Comparison of ENCODE assay signal across 24 cellular contexts in the genomic region with DNA sequence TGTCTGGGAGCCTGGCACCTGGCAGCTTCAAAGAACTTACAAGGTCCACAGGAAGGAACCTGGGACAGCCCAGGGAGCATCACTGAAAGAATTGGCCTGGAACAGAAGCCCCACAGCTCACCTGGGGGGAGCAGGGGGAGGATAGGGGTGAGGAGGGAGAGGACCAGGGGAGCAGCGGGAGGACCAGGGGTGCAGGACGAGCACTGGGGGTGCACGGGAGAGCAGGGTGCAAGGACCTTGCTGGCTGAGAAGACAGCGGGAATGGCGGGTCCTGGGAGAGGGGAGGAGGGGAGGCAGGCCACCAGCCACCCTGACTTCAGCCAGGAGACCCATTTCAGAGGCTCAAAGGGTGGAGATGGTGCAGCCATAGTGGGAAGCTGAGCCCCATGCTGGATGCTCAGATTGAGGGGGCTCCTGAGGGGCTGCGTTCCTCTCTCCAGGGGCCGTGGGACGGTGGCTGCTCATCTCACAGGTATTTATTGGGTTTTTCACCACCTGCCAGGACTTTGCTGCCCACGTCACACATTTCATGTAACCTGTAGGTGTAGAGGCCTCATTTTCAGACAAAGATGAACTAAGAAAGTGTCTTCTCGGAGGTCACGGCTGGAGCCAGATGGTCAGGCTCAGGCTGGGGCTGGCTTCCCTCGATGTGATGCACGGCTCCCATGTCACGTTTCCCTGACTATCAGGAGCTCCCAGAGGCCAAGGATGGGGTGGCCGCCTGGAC.
"Had no signal": no experiment of that assay in that cellular context is flagged by ENCODE, and none has a peak within 500 bp of the region (broad histone marks: within the 10 kb centered on the region; RNA-seq: fewer than 3 reads in every experiment).

No MANE protein-coding gene starts in this region.

- H3K27me3 Mint-ChIP-seq: activated CD4-positive, alpha-beta T cell treated with anti-CD3 and anti-CD28 coated beads, Interleukin-2, amount 10 ng/mL, durations not matched to agents 7 days and 5 days; activated CD8-positive, alpha-beta memory T cell treated with anti-CD3 and anti-CD28 coated beads, Interleukin-2, amount 10 ng/mL, durations not matched to agents 7 days and 5 days; stimulated activated naive CD8-positive, alpha-beta T cell treated with anti-CD3 and anti-CD28 coated beads, Interleukin-15, Interleukin-2, amounts not matched to agents 100 ng/mL and 50 ng/mL, for 24 hours had no signal

- H3K9me3 Mint-ChIP-seq: activated CD4-positive, alpha-beta T cell treated with anti-CD3 and anti-CD28 coated beads, Interleukin-2, amount 10 ng/mL, durations not matched to agents 7 days and 5 days; activated CD8-positive, alpha-beta T cell treated with anti-CD3 and anti-CD28 coated beads for 36 hours; activated naive CD4-positive, alpha-beta T cell treated with anti-CD3 and anti-CD28 coated beads, Interleukin-2, amount 50 U/mL, for 72 hours; activated T-helper 1 cell treated with anti-CD3 and anti-CD28 coated beads, Interleukin-12 subunit alpha, Interleukin-12 subunit beta, Interleukin-2, Interleukin-4 antibody, amounts not matched to agents 30 ng/mL and 10 ng/mL and 1 ng/mL, durations not matched to agents 14 hours and 24 hours and 36 hours; effector memory CD8-positive, alpha-beta T cell; immature natural killer cell; memory B cell; nephron; stimulated activated naive CD8-positive, alpha-beta T cell treated with anti-CD3 and anti-CD28 coated beads, Interleukin-15, Interleukin-2, amounts not matched to agents 100 ng/mL and 50 ng/mL, for 24 hours had no signal

- DNase-seq: activated CD4-positive, alpha-beta T cell treated with anti-CD3 and anti-CD28 coated beads, Interleukin-2, amount 10 ng/mL, durations not matched to agents 7 days and 5 days; activated CD4-positive, CD25-positive, alpha-beta regulatory T cell treated with anti-CD3 and anti-CD28 coated beads, Interleukin-2, amount 50 U/mL, for 72 hours; activated CD8-positive, alpha-beta memory T cell treated with anti-CD3 and anti-CD28 coated beads, Interleukin-2, amount 10 ng/mL, durations not matched to agents 7 days and 5 days; activated CD8-positive, alpha-beta T cell treated with anti-CD3 and anti-CD28 coated beads for 36 hours; brain microvascular endothelial cell; central memory CD4-positive, alpha-beta T cell; effector memory CD8-positive, alpha-beta T cell; glutamatergic neuron; immature natural killer cell; kidney glomerular epithelial cell; stimulated activated CD4-positive, alpha-beta T cell treated with anti-CD3 and anti-CD28 coated beads, Interleukin-4, amount 100 ng/mL, for 4 hours; substantia nigra; T-helper 17 cell; uterus had no signal

- H3K4me1 Mint-ChIP-seq: activated CD4-positive, alpha-beta T cell treated with anti-CD3 and anti-CD28 coated beads, Interleukin-2, amount 10 ng/mL, durations not matched to agents 7 days and 5 days; activated CD8-positive, alpha-beta memory T cell treated with anti-CD3 and anti-CD28 coated beads, Interleukin-2, amount 10 ng/mL, durations not matched to agents 7 days and 5 days; immature natural killer cell; memory B cell; T-helper 17 cell had no signal

- H3K27me3 ChIP-seq: brain microvascular endothelial cell, hepatocyte, tibial nerve, uterus had no signal

- H3K27ac Mint-ChIP-seq: activated CD4-positive, alpha-beta T cell treated with anti-CD3 and anti-CD28 coated beads, Interleukin-2, amount 10 ng/mL, durations not matched to agents 7 days and 5 days; activated CD8-positive, alpha-beta memory T cell treated with anti-CD3 and anti-CD28 coated beads, Interleukin-2, amount 10 ng/mL, durations not matched to agents 7 days and 5 days; activated CD8-positive, alpha-beta T cell treated with anti-CD3 and anti-CD28 coated beads for 36 hours; activated naive CD4-positive, alpha-beta T cell treated with anti-CD3 and anti-CD28 coated beads, Interleukin-2, amount 50 U/mL, for 72 hours; activated T-helper 1 cell treated with anti-CD3 and anti-CD28 coated beads, Interleukin-12 subunit alpha, Interleukin-12 subunit beta, Interleukin-2, Interleukin-4 antibody, amounts not matched to agents 30 ng/mL and 10 ng/mL and 1 ng/mL, durations not matched to agents 14 hours and 24 hours and 36 hours; effector memory CD8-positive, alpha-beta T cell; memory B cell; nephron; stimulated activated naive CD8-positive, alpha-beta T cell treated with anti-CD3 and anti-CD28 coated beads, Interleukin-15, Interleukin-2, amounts not matched to agents 100 ng/mL and 50 ng/mL, for 24 hours; T-helper 17 cell had no signal

- H3K9me3 ChIP-seq: esophagus muscularis mucosa, tibial nerve, uterus had no signal

- H3K4me3 Mint-ChIP-seq: activated CD4-positive, alpha-beta T cell treated with anti-CD3 and anti-CD28 coated beads, Interleukin-2, amount 10 ng/mL, durations not matched to agents 7 days and 5 days; activated CD8-positive, alpha-beta memory T cell treated with anti-CD3 and anti-CD28 coated beads, Interleukin-2, amount 10 ng/mL, durations not matched to agents 7 days and 5 days; activated CD8-positive, alpha-beta T cell treated with anti-CD3 and anti-CD28 coated beads for 36 hours; activated T-helper 1 cell treated with anti-CD3 and anti-CD28 coated beads, Interleukin-12 subunit alpha, Interleukin-12 subunit beta, Interleukin-2, Interleukin-4 antibody, amounts not matched to agents 30 ng/mL and 10 ng/mL and 1 ng/mL, durations not matched to agents 14 hours and 24 hours and 36 hours; effector memory CD8-positive, alpha-beta T cell; immature natural killer cell; memory B cell; nephron; stimulated activated naive CD8-positive, alpha-beta T cell treated with anti-CD3 and anti-CD28 coated beads, Interleukin-15, Interleukin-2, amounts not matched to agents 100 ng/mL and 50 ng/mL, for 24 hours; T-helper 17 cell had no signal

- H3K36me3 ChIP-seq: brain microvascular endothelial cell, esophagus muscularis mucosa, tibial nerve, uterus had no signal

- H3K36me3 Mint-ChIP-seq: activated CD8-positive, alpha-beta memory T cell treated with anti-CD3 and anti-CD28 coated beads, Interleukin-2, amount 10 ng/mL, durations not matched to agents 7 days and 5 days; activated naive CD4-positive, alpha-beta T cell treated with anti-CD3 and anti-CD28 coated beads, Interleukin-2, amount 50 U/mL, for 72 hours; immature natural killer cell; memory B cell had no signal

- H3K27ac ChIP-seq: brain microvascular endothelial cell, esophagus muscularis mucosa, hepatocyte, parathyroid adenoma, tibial nerve, uterus, VCaP had no signal

- H3K4me3 ChIP-seq: esophagus muscularis mucosa, hepatocyte, tibial nerve, uterus had no signal

- ATAC-seq: activated CD8-positive, alpha-beta memory T cell treated with anti-CD3 and anti-CD28 coated beads, Interleukin-2, amount 10 ng/mL, durations not matched to agents 7 days and 5 days; activated CD8-positive, alpha-beta T cell treated with anti-CD3 and anti-CD28 coated beads for 36 hours; activated naive CD4-positive, alpha-beta T cell treated with anti-CD3 and anti-CD28 coated beads, Interleukin-2, amount 50 U/mL, for 72 hours; effector memory CD8-positive, alpha-beta T cell; T-helper 17 cell had no signal

- H3K4me1 ChIP-seq: esophagus muscularis mucosa, parathyroid adenoma, tibial nerve, uterus had no signal
